ENCODE assay signal across 9 cellular contexts in genomic region chr14:105281354-105282097, GRCh38. TPM values are rescaled to one million over a fixed set of nuclear protein-coding genes. Genes with fewer than 3 reads are reported as not detected.
DNase-seq lines count a peak whose midpoint lies in the region; ATAC-seq and TF ChIP-seq lines count a peak whose summit lies in the region.
"Had no signal": no experiment of that assay in that cellular context is flagged by ENCODE, and none has a peak within 500 bp of the region (broad histone marks: within the 10 kb centered on the region; RNA-seq: fewer than 3 reads in every experiment).

No MANE protein-coding gene starts in this region.

- TF ChIP-seq CTCF in HFF-Myc (IDR thresholded peaks at IDR 0.05; ENCODE audit: low read depth, low read length, missing control alignments) = peak; percentile 77

- POLR2A ChIA-PET in CD4-positive, alpha-beta memory T cell (lab: Charles Lee; ENCODE audit: partially characterized antibody) = interaction anchor here (0.5 kb wide), 1 partner anchor 193 kb away, joined by 3 read pairs; no protein-coding TSS in a partner anchor

- H3K9me3 ChIP-seq in CD4-positive, alpha-beta memory T cell (ENCODE audit: control insufficient read depth in 1 of 2, low read length in 2 of 2) = no peaks in the 10 kb centered on the region
- no peaks in the 10 kb centered on the region for H3K9me3 ChIP-seq in T-helper 17 cell (ENCODE audit: control insufficient read depth, low read length, poor library complexity, severe bottlenecking)

- H3K27ac Mint-ChIP-seq in CD4-positive, alpha-beta memory T cell = peak overlapping the region in 2 of 7 donors; percentile 68 to 85
- H3K27ac Mint-ChIP-seq in T-helper 17 cell = peak overlapping the region; percentile 75

- no peak overlapping the region for H3K4me3 ChIP-seq in CD4-positive, alpha-beta memory T cell (ENCODE audit: low read length in 2 of 2)
- no peak overlapping the region for H3K4me3 ChIP-seq in HFF-Myc (replicated peaks; ENCODE audit: low read depth, low read length)

- intact Hi-C loops in CD4-positive, alpha-beta memory T cell (cut with micrococcal nuclease) = loop anchor here (1.0 kb wide), 1 partner anchor 79 kb away; no protein-coding TSS in a partner anchor

- H3K9me3 Mint-ChIP-seq in CD4-positive, alpha-beta memory T cell = no peaks in the 10 kb centered on the region
- H3K9me3 Mint-ChIP-seq: naive B cell had no signal

- H3K4me1 ChIP-seq in CD4-positive, alpha-beta memory T cell (ENCODE audit: insufficient read depth, low read length) = no peaks in the 10 kb centered on the region

- H3K27ac ChIP-seq in CD4-positive, alpha-beta memory T cell (ENCODE audit: low read depth, low read length) = no peak overlapping the region

- peak; percentile 45 for ATAC-seq in T-helper 17 cell
- no peak for ATAC-seq in GM21528 (IDR thresholded peaks at IDR 0.05; ENCODE audit: low FRiP score, unreplicated experiment)
- no peak for ATAC-seq in HG03280 (IDR thresholded peaks at IDR 0.05; ENCODE audit: unreplicated experiment)

- DNase-seq in CD4-positive, alpha-beta memory T cell = peak in 4 of 5 donors; percentile 26 to 42 (median 34)
- DNase-seq in HFF-Myc (ENCODE audit: extremely low read depth, low read depth) = peak; percentile 41
- DNase-seq in T-helper 17 cell = no peak
- peak; percentile 48 for DNase-seq in foreskin melanocyte
- peak; percentile 81 for DNase-seq in pons (ENCODE audit: low spot score)
- no peak for DNase-seq in T-helper 9 cell
- DNase-seq: naive B cell had no signal

- H3K36me3 Mint-ChIP-seq in CD4-positive, alpha-beta memory T cell = peaks cover 4 to 15% of the 10 kb centered on the region in 2 donors
- H3K36me3 Mint-ChIP-seq in T-helper 17 cell (ENCODE audit: low read depth) = no peaks in the 10 kb centered on the region
- H3K36me3 Mint-ChIP-seq: naive B cell had no signal

- H3K4me1 Mint-ChIP-seq in CD4-positive, alpha-beta memory T cell = peaks cover 18 to 47% (median 26%) of the 10 kb centered on the region in 4 donors
- peaks cover 27% of the 10 kb centered on the region for H3K4me1 Mint-ChIP-seq in T-helper 17 cell

- H3K27me3 Mint-ChIP-seq in CD4-positive, alpha-beta memory T cell = no peaks in the 10 kb centered on the region
- no peaks in the 10 kb centered on the region for H3K27me3 Mint-ChIP-seq in T-helper 17 cell
- H3K27me3 Mint-ChIP-seq: naive B cell had no signal

- H3K27me3 ChIP-seq in CD4-positive, alpha-beta memory T cell (ENCODE audit: insufficient read depth, low read length) = no peaks in the 10 kb centered on the region

- CTCF ChIA-PET in CD4-positive, alpha-beta memory T cell (lab: Charles Lee; ENCODE audit: partially characterized antibody) = no interaction called here

- no peak overlapping the region for H3K4me3 Mint-ChIP-seq in CD4-positive, alpha-beta memory T cell
- no peak overlapping the region for H3K4me3 Mint-ChIP-seq in T-helper 17 cell
- H3K4me3 Mint-ChIP-seq: naive B cell had no signal

- no peaks in the 10 kb centered on the region for H3K36me3 ChIP-seq in CD4-positive, alpha-beta memory T cell (ENCODE audit: insufficient read depth, low read length)

RNA-seq across cellular contexts. Expression of gene BRF1, which starts 19.3 kb away (rescaled TPM):
- total RNA-seq in CD4-positive, alpha-beta memory T cell = 10 to 100 TPM; 49.7 to 56.0 TPM
- 10 to 100 TPM in 1 of 2 donors, 1 to 10 TPM in 1; 3.0 to 10.2 TPM for polyA plus RNA-seq in CD4-positive, alpha-beta memory T cell
- 10 to 100 TPM; 60.1 to 62.6 TPM for total RNA-seq in T-helper 17 cell

RNA-seq across cellular contexts. Expression of gene PACS2, which starts 33.0 kb away (rescaled TPM):
- 10 to 100 TPM; 70.9 to 76.6 TPM for total RNA-seq in CD4-positive, alpha-beta memory T cell
- polyA plus RNA-seq in CD4-positive, alpha-beta memory T cell = 1 to 10 TPM; 1.9 to 7.7 TPM
- 10 to 100 TPM; 56.0 to 64.9 TPM for total RNA-seq in T-helper 17 cell

RNA-seq across cellular contexts. Expression of gene BTBD6, which starts 33.2 kb away (rescaled TPM):
- total RNA-seq in CD4-positive, alpha-beta memory T cell = 10 to 100 TPM; 52.0 to 56.7 TPM
- polyA plus RNA-seq in CD4-positive, alpha-beta memory T cell = 10 to 100 TPM in 1 of 2 donors, 1 to 10 TPM in 1; 5.4 to 17.4 TPM
- total RNA-seq in T-helper 17 cell = 10 to 100 TPM; 34.9 to 36.2 TPM

Comparison
In these comparisons a context has a peak if more than half of its experiments do, and no peak if none do; other contexts are left out.
1. DNase-seq: peak in CD4-positive, alpha-beta memory T cell (4 of 5), HFF-Myc (single experiment), foreskin melanocyte (single experiment) and pons (single experiment); none in T-helper 17 cell (0 of 3) and T-helper 9 cell (single experiment).